Comparison of ENCODE assay signal across 1 cellular context in genomic region chr12:81120961-81121360, GRCh38.
TF ChIP-seq lines count a peak whose summit lies in the region.

No MANE protein-coding gene starts in this region.

TF ChIP-seq in HepG2, 621 proteins besides CTCF, POLR2A, EP300 and RAD21 (continued from another document and continues in another):
- no peak for TF ChIP-seq ATF5 (CRISPR knock-in tag; IDR thresholded peaks at IDR 0.05; ENCODE audit: low read depth)
- peak; percentile 44; the same call in 1 of the 2 replicates for TF ChIP-seq TARDBP (CRISPR knock-in tag; IDR thresholded peaks at IDR 0.05)
- TF ChIP-seq ATF7 (IDR thresholded peaks at IDR 0.05), result peak; percentile 39; the same call in 1 of the 2 replicates
- no peak; the same call in 1 of the 2 replicates for TF ChIP-seq ATF7 (CRISPR knock-in tag; IDR thresholded peaks at IDR 0.05)
- TF ChIP-seq ZGPAT (CRISPR knock-in tag; IDR thresholded peaks at IDR 0.05), result peak; percentile 63; the same call in 1 of the 2 replicates
- 0 out of 4 replicates have a peak, but pooled peaks of 1 of the 2 experiments have one; percentile 28 for TF ChIP-seq REST (IDR thresholded peaks at IDR 0.05; ENCODE audit: borderline replicate concordance in 1 of 2, low read depth in 1 of 2, low read length in 2 of 2)
- TF ChIP-seq PAXIP1 (CRISPR knock-in tag; conservative IDR thresholded peaks at IDR 0.05), result peak; percentile 88
- TF ChIP-seq SAP130 (CRISPR knock-in tag; IDR thresholded peaks at IDR 0.05; ENCODE audit: low read depth), result peak; percentile 40; the same call in 1 of the 2 replicates
- peak; percentile 43; the same call in 1 of the 2 replicates for TF ChIP-seq THAP11 (CRISPR knock-in tag; IDR thresholded peaks at IDR 0.05)
- peak; percentile 29; the same call in 1 of the 2 replicates for TF ChIP-seq ZSCAN5A (CRISPR knock-in tag; IDR thresholded peaks at IDR 0.05; ENCODE audit: borderline replicate concordance)
- peak; percentile 48; the same call in 1 of the 2 replicates for TF ChIP-seq KAT8 (CRISPR knock-in tag; IDR thresholded peaks at IDR 0.05)
- 0 out of 2 replicates have a peak, but pooled peaks have one; percentile 18 for TF ChIP-seq HNF4G (IDR thresholded peaks at IDR 0.05; ENCODE audit: borderline replicate concordance, low read depth, low read length)
- TF ChIP-seq HNF4G (CRISPR knock-in tag; IDR thresholded peaks at IDR 0.05; ENCODE audit: borderline replicate concordance, low read depth), result no peak
- TF ChIP-seq TCF7L2 (IDR thresholded peaks at IDR 0.05; ENCODE audit: low read depth, low read length), result no peak
- no peak for TF ChIP-seq RFXANK (CRISPR knock-in tag; IDR thresholded peaks at IDR 0.05)
- no peak for TF ChIP-seq ZNF383 (CRISPR knock-in tag; IDR thresholded peaks at IDR 0.05; ENCODE audit: borderline replicate concordance)
- peak; percentile 95 for TF ChIP-seq POGZ (CRISPR knock-in tag; IDR thresholded peaks at IDR 0.05)
- TF ChIP-seq TBX2 (CRISPR knock-in tag; IDR thresholded peaks at IDR 0.05; ENCODE audit: borderline replicate concordance), result no peak
- TF ChIP-seq ZNF710 (CRISPR knock-in tag; IDR thresholded peaks at IDR 0.05; ENCODE audit: borderline replicate concordance), result 0 out of 2 replicates have a peak, but pooled peaks have one; percentile 71
- no peak for TF ChIP-seq ZNF678 (CRISPR knock-in tag; IDR thresholded peaks at IDR 0.05)
- peak; percentile 65; the same call in 1 of the 2 replicates for TF ChIP-seq FOXJ3 (CRISPR knock-in tag; IDR thresholded peaks at IDR 0.05; ENCODE audit: borderline replicate concordance)
- no peak for TF ChIP-seq ZBTB7A (CRISPR knock-in tag; IDR thresholded peaks at IDR 0.05)
- TF ChIP-seq ZBTB49 (CRISPR knock-in tag; IDR thresholded peaks at IDR 0.05; ENCODE audit: borderline replicate concordance), result no peak
- TF ChIP-seq BCL3 (CRISPR knock-in tag; IDR thresholded peaks at IDR 0.05), result no peak
- TF ChIP-seq TCF7 (IDR thresholded peaks at IDR 0.05; ENCODE audit: low read depth), result peak; percentile 76
- peak; percentile 52 to 54; a peak in 3 of 4 replicates for TF ChIP-seq NR2F1 (CRISPR knock-in tag; IDR thresholded peaks at IDR 0.05)
- TF ChIP-seq SMAD3 (CRISPR knock-in tag; IDR thresholded peaks at IDR 0.05), result peak; percentile 81; the same call in 1 of the 2 replicates
- no peak for TF ChIP-seq RNF2 (conservative IDR thresholded peaks at IDR 0.05; ENCODE audit: low read depth)
- no peak for TF ChIP-seq ZHX1 (CRISPR knock-in tag; IDR thresholded peaks at IDR 0.05; ENCODE audit: low read depth)
- TF ChIP-seq FOXK1 (CRISPR knock-in tag; IDR thresholded peaks at IDR 0.05; ENCODE audit: borderline replicate concordance, low read depth), result peak; percentile 62; the same call in 1 of the 2 replicates
- TF ChIP-seq FOSL2 (CRISPR knock-in tag; IDR thresholded peaks at IDR 0.05), result peak; percentile 15; the same call in 1 of the 2 replicates
- no peak for TF ChIP-seq PREB (CRISPR knock-in tag; IDR thresholded peaks at IDR 0.05)
- TF ChIP-seq ZNF343 (CRISPR knock-in tag; IDR thresholded peaks at IDR 0.05), result no peak
- no peak for TF ChIP-seq HDAC6 (IDR thresholded peaks at IDR 0.05; ENCODE audit: low read depth, low read length)
- no peak for TF ChIP-seq SMAD1 (CRISPR knock-in tag; IDR thresholded peaks at IDR 0.05; ENCODE audit: borderline replicate concordance, low read depth)
- no peak for TF ChIP-seq KLF15 (CRISPR knock-in tag; IDR thresholded peaks at IDR 0.05; ENCODE audit: borderline replicate concordance)
- no peak for TF ChIP-seq SOX13 (IDR thresholded peaks at IDR 0.05)
- peak in 1 of 2 experiments; percentile 73; a peak in 2 of 4 replicates for TF ChIP-seq SOX13 (CRISPR knock-in tag; conservative IDR thresholded peaks at IDR 0.05 in 1 of 2, IDR thresholded peaks at IDR 0.05 in 1 of 2)
- peak; percentile 90 for TF ChIP-seq NCOA2 (CRISPR knock-in tag; IDR thresholded peaks at IDR 0.05)
